ENCODE assay signal across 13 cellular contexts in the genomic region with DNA sequence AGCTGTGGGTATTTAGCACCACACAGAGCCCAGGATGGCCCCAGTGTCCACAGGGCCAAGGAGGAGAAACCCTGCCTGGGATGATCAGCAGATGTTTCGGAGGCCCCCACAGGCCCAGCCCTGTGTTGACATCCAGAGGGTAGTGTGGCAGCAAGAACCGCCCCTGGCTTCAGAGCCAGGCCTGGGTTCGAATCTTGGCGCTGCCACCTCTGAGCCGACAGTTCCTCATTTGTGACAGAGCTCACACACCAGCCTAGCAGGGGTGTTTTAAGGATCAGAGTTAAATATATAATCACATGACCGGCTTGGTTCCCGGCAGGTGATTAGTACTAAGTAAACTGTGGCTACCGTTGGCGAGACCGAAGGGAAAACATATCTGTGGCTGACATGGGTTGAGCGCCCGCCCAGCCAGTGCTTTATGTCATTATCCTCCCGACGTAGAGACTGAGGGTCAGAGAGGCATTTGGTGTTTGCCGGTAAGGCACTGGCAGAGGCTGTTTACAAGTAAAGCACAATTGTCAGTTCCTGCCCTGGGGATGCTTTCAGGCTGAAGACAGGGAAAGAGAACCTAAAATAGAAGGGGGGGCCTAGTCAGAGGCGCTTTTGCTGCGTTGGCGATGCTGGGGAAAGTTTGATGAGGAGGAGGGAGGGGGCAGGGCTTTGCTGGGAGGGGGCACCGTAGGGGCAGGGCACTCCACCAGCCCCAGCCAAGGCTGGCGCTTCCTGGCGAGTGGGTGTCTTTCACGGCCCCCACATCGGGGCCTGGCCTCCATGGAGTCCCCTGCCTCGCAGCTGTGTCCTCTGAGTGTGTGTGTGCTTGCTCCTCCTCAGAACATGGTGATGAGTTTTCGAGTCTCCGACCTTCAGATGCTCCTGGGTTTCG. TPM values are rescaled to one million over a fixed set of nuclear protein-coding genes. Genes with fewer than 3 reads are reported as not detected.
A peak's percentile ranks its signal among the peaks of the same experiment; 100 is the strongest.
DNase-seq lines count a peak whose midpoint lies in the region; ATAC-seq and TF ChIP-seq lines count a peak whose summit lies in the region.
"Had no signal": no experiment of that assay in that cellular context is flagged by ENCODE, and none has a peak within 500 bp of the region (broad histone marks: within the 10 kb centered on the region; RNA-seq: fewer than 3 reads in every experiment).

No MANE protein-coding gene starts in this region.

- DNase-seq in NCI-H2227 (lab: John Stamatoyannopoulos, UW; ENCODE audit: unreplicated experiment) (peak; percentile 18), NCI-H2227 treated with DMSO at 0.1 percent for 48 hours (lab: John Stamatoyannopoulos, UW) (no peak), RWPE1 (ENCODE audit: low spot score) (no peak), left lobe of liver (ENCODE audit: low spot score) (peak; percentile 68), amniotic stem cell (lab: John Stamatoyannopoulos, UW) (no peak), LoVo (ENCODE audit: low spot score) (no peak)
- DNase-seq in effector CD4-positive, alpha-beta T cell: no peak
- DNase-seq: activated T-cell treated with anti-CD3 and anti-CD28 coated beads, Interleukin-2, amount 50 U/mL, for 24 hours; left ventricle myocardium superior; uterus had no signal

- H3K27ac ChIP-seq in RWPE1 (peak overlapping the region; percentile 15; the same call in 1 of the 2 replicates), stomach smooth muscle (ENCODE audit: low read length) (peak overlapping the region; percentile 82)
- H3K27ac ChIP-seq: A549, uterus had no signal

- H3K9me3 ChIP-seq in stomach smooth muscle (ENCODE audit: control insufficient read depth in 2 of 2, low read length in 2 of 2): no peaks in the 10 kb centered on the region
- H3K9me3 ChIP-seq: A549, uterus had no signal

- no peaks in the 10 kb centered on the region for H3K27me3 ChIP-seq in stomach smooth muscle (ENCODE audit: control insufficient read depth in 1 of 2, insufficient read depth in 2 of 2, low read length in 2 of 2)
- H3K27me3 ChIP-seq: uterus had no signal

- CTCF ChIA-PET in RWPE1 (lab: Yijun Ruan, JAX): no interaction called here

- peak overlapping the region in 1 of 2 donors; percentile 57 for H3K9ac ChIP-seq in stomach smooth muscle (ENCODE audit: low read length in 2 of 2)

- TF ChIP-seq CTCF in RWPE1 (conservative IDR thresholded peaks at IDR 0.05; ENCODE audit: low read depth): no peak

- peak; percentile 55 for ATAC-seq in left lobe of liver
- ATAC-seq: A549; activated CD4-positive, CD25-positive, alpha-beta regulatory T cell treated with anti-CD3 and anti-CD28 coated beads, Interleukin-2, amount 50 U/mL, for 24 hours; left ventricle myocardium superior had no signal

- POLR2A ChIA-PET in RWPE1 (lab: Yijun Ruan, JAX; ENCODE audit: low non-redundant PET): no interaction called here

- H3K4me1 ChIP-seq in stomach smooth muscle (ENCODE audit: control insufficient read depth, insufficient read depth, low read length): peaks cover 86% of the 10 kb centered on the region

- peaks cover 6 to 11% of the 10 kb centered on the region in 2 donors for H3K36me3 ChIP-seq in stomach smooth muscle (ENCODE audit: control insufficient read depth in 2 of 2, insufficient read depth in 2 of 2, low read length in 2 of 2)
- H3K36me3 ChIP-seq: uterus had no signal

- H3K4me3 ChIP-seq in stomach smooth muscle (ENCODE audit: low read length in 2 of 2): peak overlapping the region in 1 of 2 donors; percentile 35
- H3K4me3 ChIP-seq: A549, uterus had no signal

RNA-seq across cellular contexts. Expression of gene PIAS4, which starts 4.8 kb away (rescaled TPM):
- 13.6 TPM for total RNA-seq in left lobe of liver

RNA-seq across cellular contexts. Expression of gene EEF2, which starts 27.1 kb away (rescaled TPM):
- 1,272 TPM for total RNA-seq in left lobe of liver

RNA-seq across cellular contexts. Expression of gene DAPK3, which starts 41.4 kb away (rescaled TPM):
- total RNA-seq in left lobe of liver: 20.4 TPM

RNA-seq across cellular contexts. Expression of gene ZBTB7A, which starts 54.4 kb away (rescaled TPM):
- total RNA-seq in left lobe of liver: 33.3 TPM

Comparison
In these comparisons a context has a peak if more than half of its experiments do, and no peak if none do; other contexts are left out.
1. DNase-seq: peak in NCI-H2227 (single experiment) and left lobe of liver (single experiment); none in NCI-H2227 treated with DMSO at 0.1 percent for 48 hours (single experiment), RWPE1 (single experiment), amniotic stem cell (single experiment), LoVo (single experiment) and effector CD4-positive, alpha-beta T cell (single experiment).